In the genomic region with DNA sequence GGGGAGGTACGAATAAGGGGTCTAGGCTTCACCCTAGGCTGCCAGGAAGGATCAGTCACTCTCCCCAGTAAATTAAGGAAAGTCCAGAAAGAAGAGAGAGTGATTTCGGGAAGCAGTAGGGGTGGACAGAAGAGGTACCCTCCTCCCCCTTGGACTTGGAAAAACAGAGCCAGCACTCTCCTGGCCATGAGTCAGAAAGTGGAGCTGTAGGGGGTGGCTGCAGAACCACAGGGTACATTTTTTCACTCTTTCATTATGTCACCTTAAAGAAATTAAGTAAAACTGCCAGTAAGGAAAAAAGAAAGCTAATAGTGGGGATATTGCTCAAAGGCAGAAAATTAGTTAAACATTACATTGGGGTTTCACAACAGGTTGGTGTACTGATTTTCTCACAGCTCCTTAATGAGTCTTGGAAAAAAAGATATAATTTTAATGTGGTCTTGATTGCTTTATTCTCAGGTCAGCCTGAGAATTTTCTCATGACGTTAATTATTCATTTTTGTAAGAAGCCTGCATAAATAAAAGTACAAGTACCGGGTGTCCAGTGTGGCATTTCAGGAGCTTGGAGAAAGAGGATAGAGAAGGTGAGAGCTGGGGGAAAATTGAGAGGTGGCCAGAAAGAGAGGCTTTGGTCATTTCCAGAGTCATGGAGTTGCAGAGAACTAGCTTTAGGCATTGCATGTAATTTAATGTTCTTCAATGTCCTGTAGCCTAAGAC, we compare ENCODE assay signal across 15 cellular contexts. TPM values are rescaled to one million over a fixed set of nuclear protein-coding genes. Genes with fewer than 3 reads are reported as not detected.
A peak's percentile ranks its signal among the peaks of the same experiment; 100 is the strongest.
DNase-seq lines count a peak whose midpoint lies in the region; ATAC-seq, FAIRE-seq and TF ChIP-seq lines count a peak whose summit lies in the region.
"Had no signal": no experiment of that assay in that cellular context is flagged by ENCODE, and none has a peak within 500 bp of the region (broad histone marks: within the 10 kb centered on the region; RNA-seq: fewer than 3 reads in every experiment).

No MANE protein-coding gene starts in this region.

- no peak for TF ChIP-seq CTCF in epithelial cell of proximal tubule (conservative IDR thresholded peaks at IDR 0.05; ENCODE audit: low read depth, low read length)
- TF ChIP-seq CTCF in osteocyte (IDR thresholded peaks at IDR 0.05): no peak

- DNase-seq in RCC 7860 (ENCODE audit: low spot score): peak; percentile 95
- DNase-seq in epithelial cell of proximal tubule (ENCODE audit: low read depth): peak; percentile 98
- no peak for DNase-seq in osteocyte (ENCODE audit: extremely low spot score, unreplicated experiment)
- no peak for DNase-seq in GOT3 (lab: John Stamatoyannopoulos, UW)
- DNase-seq: DMS79 treated with DMSO at 0.1 percent for 48 hours, midbrain, NCI-H2171 treated with DMSO at 0.1 percent for 48 hours had no signal

- H3K27ac Mint-ChIP-seq in osteocyte (ENCODE audit: unreplicated experiment): peak overlapping the region; percentile 55
- H3K27ac Mint-ChIP-seq: GM23338 had no signal

- no peaks in the 10 kb centered on the region for H3K9me3 Mint-ChIP-seq in osteocyte (ENCODE audit: unreplicated experiment)
- H3K9me3 Mint-ChIP-seq: GM23338 had no signal

- peak; percentile 99 for FAIRE-seq in RCC 7860 (lab: Jason Lieb, UNC)

- peaks cover 23% of the 10 kb centered on the region for H3K4me1 Mint-ChIP-seq in osteocyte (ENCODE audit: unreplicated experiment)
- H3K4me1 Mint-ChIP-seq: GM23338 had no signal

- no peaks in the 10 kb centered on the region for H3K36me3 Mint-ChIP-seq in osteocyte (ENCODE audit: unreplicated experiment)
- H3K36me3 Mint-ChIP-seq: IgD-negative memory B cell had no signal

- peak; percentile 38 for ATAC-seq in GM18909 (IDR thresholded peaks at IDR 0.05; ENCODE audit: poor library complexity, unreplicated experiment)
- ATAC-seq in GM19328 (IDR thresholded peaks at IDR 0.05; ENCODE audit: unreplicated experiment): no peak
- ATAC-seq in GM19467 (IDR thresholded peaks at IDR 0.05; ENCODE audit: unreplicated experiment): no peak
- ATAC-seq in GM21390 (IDR thresholded peaks at IDR 0.05; ENCODE audit: unreplicated experiment): no peak
- ATAC-seq: gastroesophageal sphincter, GM23338 had no signal

- peak overlapping the region; percentile 8 for H3K4me3 Mint-ChIP-seq in osteocyte (ENCODE audit: unreplicated experiment)
- H3K4me3 Mint-ChIP-seq: GM23338 had no signal

- H3K27me3 Mint-ChIP-seq in osteocyte (ENCODE audit: unreplicated experiment): no peaks in the 10 kb centered on the region

- peak overlapping the region; percentile 34 for H3K4me3 ChIP-seq in epithelial cell of proximal tubule (ENCODE audit: low read depth, low read length)
- H3K4me3 ChIP-seq: coronary artery, gastroesophageal sphincter, GM23338 had no signal

RNA-seq across cellular contexts. Expression of a gene that starts 23.1 kb away (rescaled TPM):
- total RNA-seq in epithelial cell of proximal tubule (0.51 and 1.2 TPM in 2 replicates), osteocyte (not detected in 2 replicates)
- total RNA-seq: GM23338 had no signal

Comparison
In these comparisons a context has a peak if more than half of its experiments do, and no peak if none do; other contexts are left out.
1. DNase-seq: peak in RCC 7860 (single experiment) and epithelial cell of proximal tubule (single experiment); none in osteocyte (single experiment) and GOT3 (single experiment).